12 cellular contexts compared by ENCODE assay signal in genomic region chr1:94332516-94332915, GRCh38.
"Had no signal": no experiment of that assay in that cellular context is flagged by ENCODE, and none has a peak within 500 bp of the region (broad histone marks: within the 10 kb centered on the region; RNA-seq: fewer than 3 reads in every experiment).

No MANE protein-coding gene starts in this region.

- H3K27me3 ChIP-seq: cardiac muscle cell, upper lobe of left lung had no signal

- H3K4me3 ChIP-seq: cardiac muscle cell, prostate gland, smooth muscle cell, upper lobe of left lung had no signal

- H3K4me1 Mint-ChIP-seq: activated naive CD4-positive, alpha-beta T cell treated with anti-CD3 and anti-CD28 coated beads, Interleukin-2, amount 10 ng/mL, durations not matched to agents 7 days and 5 days had no signal

- ATAC-seq: right cardiac atrium; stimulated activated naive CD8-positive, alpha-beta T cell treated with anti-CD3 and anti-CD28 coated beads, Interleukin-15, amount 100 ng/mL, for 72 hours had no signal

- H3K36me3 Mint-ChIP-seq: activated naive CD4-positive, alpha-beta T cell treated with anti-CD3 and anti-CD28 coated beads, Interleukin-2, amount 10 ng/mL, durations not matched to agents 7 days and 5 days had no signal

- H3K9me3 ChIP-seq: prostate gland, upper lobe of left lung had no signal

- H3K4me3 Mint-ChIP-seq: activated naive CD4-positive, alpha-beta T cell treated with anti-CD3 and anti-CD28 coated beads, Interleukin-2, amount 10 ng/mL, durations not matched to agents 7 days and 5 days; stimulated activated naive CD8-positive, alpha-beta T cell treated with anti-CD3 and anti-CD28 coated beads, Interleukin-15, amount 100 ng/mL, for 72 hours had no signal

- H3K27ac ChIP-seq: cardiac muscle cell, epithelial cell of prostate, prostate gland, WERI-Rb-1 had no signal

- H3K4me1 ChIP-seq: prostate gland had no signal

- H3K9me3 Mint-ChIP-seq: activated naive CD4-positive, alpha-beta T cell treated with anti-CD3 and anti-CD28 coated beads, Interleukin-2, amount 10 ng/mL, durations not matched to agents 7 days and 5 days; activated T-helper 2 cell treated with anti-CD3 and anti-CD28 coated beads, Interferon-gamma antibody, Interleukin-2, Interleukin-4, amounts not matched to agents 10 μg/mL and 5 μg/mL and 100 μg/mL, durations not matched to agents 14 hours and 24 hours and 36 hours; stimulated activated naive CD8-positive, alpha-beta T cell treated with anti-CD3 and anti-CD28 coated beads, Interleukin-15, amount 100 ng/mL, for 72 hours had no signal

- DNase-seq: activated CD4-positive, alpha-beta T cell treated with anti-CD3 and anti-CD28 coated beads, Interleukin-2, amount 50 U/mL, for 48 hours; activated naive CD4-positive, alpha-beta T cell treated with anti-CD3 and anti-CD28 coated beads, Interleukin-2, amount 10 ng/mL, durations not matched to agents 7 days and 5 days; foreskin melanocyte; right cardiac atrium; stimulated activated naive CD8-positive, alpha-beta T cell treated with anti-CD3 and anti-CD28 coated beads, Interleukin-15, amount 100 ng/mL, for 72 hours; upper lobe of left lung; WERI-Rb-1 had no signal

- H3K27ac Mint-ChIP-seq: activated naive CD4-positive, alpha-beta T cell treated with anti-CD3 and anti-CD28 coated beads, Interleukin-2, amount 10 ng/mL, durations not matched to agents 7 days and 5 days; activated T-helper 2 cell treated with anti-CD3 and anti-CD28 coated beads, Interferon-gamma antibody, Interleukin-2, Interleukin-4, amounts not matched to agents 10 μg/mL and 5 μg/mL and 100 μg/mL, durations not matched to agents 14 hours and 24 hours and 36 hours; stimulated activated naive CD8-positive, alpha-beta T cell treated with anti-CD3 and anti-CD28 coated beads, Interleukin-15, amount 100 ng/mL, for 72 hours had no signal

- H3K36me3 ChIP-seq: cardiac muscle cell, prostate gland, upper lobe of left lung, WERI-Rb-1 had no signal
